Comparison of ENCODE assay signal across 15 cellular contexts in genomic region chr12:93536111-93536765, GRCh38. TPM values are rescaled to one million over a fixed set of nuclear protein-coding genes. Genes with fewer than 3 reads are reported as not detected.
DNase-seq lines count a peak whose midpoint lies in the region; ATAC-seq and TF ChIP-seq lines count a peak whose summit lies in the region.
"Had no signal": no experiment of that assay in that cellular context is flagged by ENCODE, and none has a peak within 500 bp of the region (broad histone marks: within the 10 kb centered on the region; RNA-seq: fewer than 3 reads in every experiment).

No MANE protein-coding gene starts in this region.

- no peak for TF ChIP-seq CTCF in nephron (IDR thresholded peaks at IDR 0.05; ENCODE audit: unreplicated experiment in 3 of 3)
- TF ChIP-seq CTCF in tibial nerve (IDR thresholded peaks at IDR 0.05): no peak

- H3K4me1 ChIP-seq in tibial nerve: no peaks in the 10 kb centered on the region
- H3K4me1 ChIP-seq: colonic mucosa had no signal

- no peaks in the 10 kb centered on the region for H3K36me3 Mint-ChIP-seq in nephron (ENCODE audit: low read depth)
- H3K36me3 Mint-ChIP-seq: activated naive CD8-positive, alpha-beta T cell treated with anti-CD3 and anti-CD28 coated beads for 36 hours had no signal

- ATAC-seq in GM18867 (IDR thresholded peaks at IDR 0.05; ENCODE audit: unreplicated experiment) (peak; percentile 26), GM21515 (IDR thresholded peaks at IDR 0.05; ENCODE audit: unreplicated experiment) (peak; percentile 26), HG03432 (IDR thresholded peaks at IDR 0.05; ENCODE audit: unreplicated experiment) (peak; percentile 42), HG03097 (IDR thresholded peaks at IDR 0.05; ENCODE audit: low FRiP score, unreplicated experiment) (no peak)

- no peaks in the 10 kb centered on the region for H3K36me3 ChIP-seq in tibial nerve
- H3K36me3 ChIP-seq: colonic mucosa had no signal

- WGBS in tibial nerve, 2 donors: 65 to 68% methylated on average over 2 of the region's 2 CpGs

- H3K9me3 Mint-ChIP-seq in nephron: peaks cover 3% of the 10 kb centered on the region
- H3K9me3 Mint-ChIP-seq: activated naive CD8-positive, alpha-beta T cell treated with anti-CD3 and anti-CD28 coated beads for 36 hours had no signal

- DNase-seq in tibial nerve (ENCODE audit: low spot score in 2 of 2) (no peak), SK-N-DZ (ENCODE audit: low spot score) (no peak)
- DNase-seq: activated CD8-positive, alpha-beta memory T cell treated with anti-CD3 and anti-CD28 coated beads, Interleukin-2, amount 10 ng/mL, durations not matched to agents 7 days and 5 days; activated naive CD8-positive, alpha-beta T cell treated with anti-CD3 and anti-CD28 coated beads for 36 hours; colonic mucosa; KBM-7; NCI-H187; OCI-M1; small intestine; T-helper 9 cell had no signal

- peaks cover 40% of the 10 kb centered on the region for H3K4me1 Mint-ChIP-seq in nephron
- H3K4me1 Mint-ChIP-seq: activated naive CD8-positive, alpha-beta T cell treated with anti-CD3 and anti-CD28 coated beads for 36 hours had no signal

- H3K4me3 Mint-ChIP-seq in nephron: no peak overlapping the region
- H3K4me3 Mint-ChIP-seq: activated CD8-positive, alpha-beta memory T cell treated with anti-CD3 and anti-CD28 coated beads, Interleukin-2, amount 10 ng/mL, durations not matched to agents 7 days and 5 days; activated naive CD8-positive, alpha-beta T cell treated with anti-CD3 and anti-CD28 coated beads for 36 hours had no signal

- H3K9me3 ChIP-seq in tibial nerve: no peaks in the 10 kb centered on the region
- H3K9me3 ChIP-seq: colonic mucosa had no signal

- no peak for TF ChIP-seq EP300 in tibial nerve (IDR thresholded peaks at IDR 0.05)

- H3K27ac ChIP-seq in tibial nerve: no peak overlapping the region
- H3K27ac ChIP-seq: colonic mucosa had no signal

- H3K4me3 ChIP-seq in tibial nerve: no peak overlapping the region
- H3K4me3 ChIP-seq: colonic mucosa had no signal

- H3K27me3 ChIP-seq in tibial nerve: no peaks in the 10 kb centered on the region
- H3K27me3 ChIP-seq: colonic mucosa had no signal

- no peak for TF ChIP-seq POLR2A in tibial nerve (IDR thresholded peaks at IDR 0.05)

- H3K27me3 Mint-ChIP-seq in nephron (ENCODE audit: low read depth): no peaks in the 10 kb centered on the region
- H3K27me3 Mint-ChIP-seq: activated CD8-positive, alpha-beta memory T cell treated with anti-CD3 and anti-CD28 coated beads, Interleukin-2, amount 10 ng/mL, durations not matched to agents 7 days and 5 days; activated naive CD8-positive, alpha-beta T cell treated with anti-CD3 and anti-CD28 coated beads for 36 hours had no signal

- peak overlapping the region in 2 of 3 experiments; percentile 31 to 49 for H3K27ac Mint-ChIP-seq in nephron
- H3K27ac Mint-ChIP-seq: activated CD8-positive, alpha-beta memory T cell treated with anti-CD3 and anti-CD28 coated beads, Interleukin-2, amount 10 ng/mL, durations not matched to agents 7 days and 5 days; activated naive CD8-positive, alpha-beta T cell treated with anti-CD3 and anti-CD28 coated beads for 36 hours had no signal

RNA-seq across cellular contexts. Expression of gene SOCS2, which starts 36.2 kb away (rescaled TPM):
- total RNA-seq in tibial nerve: 10 to 100 TPM; 18.8 to 76.8 (median 42.0) TPM
- 34.9 and 55.9 TPM in 2 replicates for polyA plus RNA-seq in SK-N-DZ (2014; cell fraction: cytosol; rRNA removed)
- 70.1 and 81.4 TPM in 2 replicates for polyA plus RNA-seq in SK-N-DZ (2014; cell fraction: nucleus; rRNA removed)
